8 cellular contexts compared by ENCODE assay signal in the genomic region with DNA sequence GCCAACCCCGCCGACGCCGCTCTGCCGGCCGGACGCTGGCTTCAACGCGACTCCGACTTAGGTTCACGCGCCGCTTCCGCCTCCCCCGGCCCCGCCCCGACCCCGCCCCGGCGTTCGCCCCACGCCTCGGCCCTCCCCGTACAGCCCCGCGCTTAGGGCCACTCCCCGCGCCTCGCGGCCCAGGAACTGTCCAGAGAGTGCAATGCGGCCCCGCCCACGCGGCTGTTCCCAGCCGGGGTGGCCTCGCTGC. TPM values are rescaled to one million over a fixed set of nuclear protein-coding genes. Genes with fewer than 3 reads are reported as not detected.
DNase-seq lines count a peak whose midpoint lies in the region; ATAC-seq and TF ChIP-seq lines count a peak whose summit lies in the region.

A gene with protein sequence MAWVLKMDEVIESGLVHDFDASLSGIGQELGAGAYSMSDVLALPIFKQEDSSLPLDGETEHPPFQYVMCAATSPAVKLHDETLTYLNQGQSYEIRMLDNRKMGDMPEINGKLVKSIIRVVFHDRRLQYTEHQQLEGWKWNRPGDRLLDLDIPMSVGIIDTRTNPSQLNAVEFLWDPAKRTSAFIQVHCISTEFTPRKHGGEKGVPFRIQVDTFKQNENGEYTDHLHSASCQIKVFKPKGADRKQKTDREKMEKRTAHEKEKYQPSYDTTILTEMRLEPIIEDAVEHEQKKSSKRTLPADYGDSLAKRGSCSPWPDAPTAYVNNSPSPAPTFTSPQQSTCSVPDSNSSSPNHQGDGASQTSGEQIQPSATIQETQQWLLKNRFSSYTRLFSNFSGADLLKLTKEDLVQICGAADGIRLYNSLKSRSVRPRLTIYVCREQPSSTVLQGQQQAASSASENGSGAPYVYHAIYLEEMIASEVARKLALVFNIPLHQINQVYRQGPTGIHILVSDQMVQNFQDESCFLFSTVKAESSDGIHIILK (minus strand): TSS at position 78 of the 250 bp plus-strand sequence. CDS start 557 bp downstream, outside the sequence.

- peak; percentile 91 for ATAC-seq in activated naive CD8-positive, alpha-beta T cell treated with anti-CD3 and anti-CD28 coated beads, Interleukin-2, amount 50 U/mL, for 24 hours
- no peak for ATAC-seq in GM18870 (IDR thresholded peaks at IDR 0.05; ENCODE audit: unreplicated experiment)

- no peak for DNase-seq in AG04449 (ENCODE audit: low read depth, low spot score)
- DNase-seq in activated naive CD8-positive, alpha-beta T cell treated with anti-CD3 and anti-CD28 coated beads, Interleukin-2, amount 50 U/mL, for 24 hours: peak; percentile 98
- DNase-seq in hepatocyte (ENCODE audit: low spot score): peak; percentile 100
- no peak for DNase-seq in hippocampal formation (lab: John Stamatoyannopoulos, UW)
- no peak for DNase-seq in NCI-H748 treated with DMSO at 0.1 percent for 48 hours (lab: John Stamatoyannopoulos, UW)

- H3K9me2 ChIP-seq in hepatocyte (replicated peaks; ENCODE audit: insufficient read depth): no peaks in the 10 kb centered on the region

- H3K4me3 ChIP-seq in AG04449 (ENCODE audit: low read depth, low read length) (peak within 1 kb of the TSS; percentile 88), HUES64 (ENCODE audit: low read length) (peak within 1 kb of the TSS; percentile 75), hepatocyte (peak within 1 kb of the TSS; percentile 73), skeletal muscle tissue (ENCODE audit: low read length in 3 of 3) (peak within 1 kb of the TSS; percentile 89 to 98 (median 94))

- peaks cover 45% of the 10 kb centered on the region for H3K79me2 ChIP-seq in hepatocyte

- no peaks in the 10 kb centered on the region for H3K27me3 Mint-ChIP-seq in activated naive CD8-positive, alpha-beta T cell treated with anti-CD3 and anti-CD28 coated beads, Interleukin-2, amount 50 U/mL, for 24 hours

- H3K4me1 Mint-ChIP-seq in activated naive CD8-positive, alpha-beta T cell treated with anti-CD3 and anti-CD28 coated beads, Interleukin-2, amount 50 U/mL, for 24 hours: peaks cover 48% of the 10 kb centered on the region

- H3K36me3 ChIP-seq in HUES64 (ENCODE audit: insufficient read depth, low read length) (no peaks in the 10 kb centered on the region), hepatocyte (replicated peaks; ENCODE audit: insufficient read depth, low read depth) (no peaks in the 10 kb centered on the region), skeletal muscle tissue (ENCODE audit: control insufficient read depth in 3 of 3, insufficient read depth in 3 of 3, low read length in 3 of 3) (no peaks in the 10 kb centered on the region)

- CTCF ChIA-PET in AG04449 (lab: Yijun Ruan, JAX): interaction anchor here (1.0 to 3.9 kb wide), 3 partner anchors 11 to 68 kb away, joined by 4 to 18 read pairs (median 12); no protein-coding TSS in a partner anchor

- H3K27ac Mint-ChIP-seq in activated naive CD8-positive, alpha-beta T cell treated with anti-CD3 and anti-CD28 coated beads, Interleukin-2, amount 50 U/mL, for 24 hours: peak within 1 kb of the TSS; percentile 99

- H4K20me1 ChIP-seq in hepatocyte (ENCODE audit: insufficient read depth, poor library complexity, severe bottlenecking): peaks cover 34% of the 10 kb centered on the region

- peaks cover 6% of the 10 kb centered on the region for H3K36me3 Mint-ChIP-seq in activated naive CD8-positive, alpha-beta T cell treated with anti-CD3 and anti-CD28 coated beads, Interleukin-2, amount 50 U/mL, for 24 hours (ENCODE audit: low read depth)

- H3K9me3 ChIP-seq in HUES64 (ENCODE audit: insufficient read depth, low read depth, low read length) (no peaks in the 10 kb centered on the region), hepatocyte (ENCODE audit: low read depth) (no peaks in the 10 kb centered on the region), skeletal muscle tissue (ENCODE audit: control insufficient read depth in 3 of 3, low read length in 3 of 3) (no peaks in the 10 kb centered on the region)

- H2AFZ ChIP-seq in hepatocyte: peak within 1 kb of the TSS; percentile 62

- peak within 1 kb of the TSS; percentile 89 for H3K27ac ChIP-seq in HUES64 (ENCODE audit: low read depth, low read length)
- peak within 1 kb of the TSS; percentile 99 for H3K27ac ChIP-seq in hepatocyte
- H3K27ac ChIP-seq in skeletal muscle tissue (ENCODE audit: low read depth, low read length): peak within 1 kb of the TSS; percentile 97

- TF ChIP-seq CTCF in AG04449 (IDR thresholded peaks at IDR 0.05; ENCODE audit: insufficient read depth, low read length, missing control alignments) (no peak), hepatocyte (IDR thresholded peaks at IDR 0.05; ENCODE audit: poor library complexity) (no peak)

- H3K27me3 ChIP-seq in HUES64 (ENCODE audit: insufficient read depth, low read length): no peaks in the 10 kb centered on the region
- H3K27me3 ChIP-seq in hepatocyte: no peaks in the 10 kb centered on the region
- H3K27me3 ChIP-seq in skeletal muscle tissue (ENCODE audit: control insufficient read depth in 3 of 3, insufficient read depth in 3 of 3, low read length in 3 of 3): no peaks in the 10 kb centered on the region

- POLR2A ChIA-PET in AG04449 (lab: Yijun Ruan, JAX): interaction anchor here (0.7 to 1.1 kb wide), 3 partner anchors 39 to 358 kb away, joined by 3 read pairs; a partner anchor contains a TSS

- WGBS in HUES64: under 1% methylated on average over 36 of the region's 36 CpGs
- WGBS in hepatocyte (ENCODE audit: low lambda C conversion rate, missing lambda C conversion rate): under 1% methylated on average over 12 of the region's 36 CpGs

- peak within 1 kb of the TSS; percentile 91 for H3K9ac ChIP-seq in HUES64 (ENCODE audit: low read depth, low read length)
- H3K9ac ChIP-seq in skeletal muscle tissue (ENCODE audit: low read depth in 1 of 3, low read length in 3 of 3): peak within 1 kb of the TSS; percentile 95 to 99 (median 97)

- H3K4me1 ChIP-seq in HUES64 (ENCODE audit: insufficient read depth, low read length) (peaks cover 36% of the 10 kb centered on the region), hepatocyte (ENCODE audit: insufficient read depth) (peaks cover 6% of the 10 kb centered on the region), skeletal muscle tissue (ENCODE audit: control insufficient read depth in 3 of 3, insufficient read depth in 3 of 3, low read length in 3 of 3) (peaks cover 21 to 42% (median 34%) of the 10 kb centered on the region in 3 donors)

- peak within 1 kb of the TSS; percentile 87 for H3K4me2 ChIP-seq in hepatocyte

- no peaks in the 10 kb centered on the region for H3K9me3 Mint-ChIP-seq in activated naive CD8-positive, alpha-beta T cell treated with anti-CD3 and anti-CD28 coated beads, Interleukin-2, amount 50 U/mL, for 24 hours

- H3K4me3 Mint-ChIP-seq in activated naive CD8-positive, alpha-beta T cell treated with anti-CD3 and anti-CD28 coated beads, Interleukin-2, amount 50 U/mL, for 24 hours: peak within 1 kb of the TSS; percentile 94

RNA-seq across cellular contexts. Expression of the gene that starts here (rescaled TPM):
- 59.5 TPM for polyA plus RNA-seq in HUES64 (2013, experiment 1 of 2)
- polyA plus RNA-seq in HUES64 (2013, experiment 2 of 2): 57.7 TPM
- total RNA-seq in hepatocyte (47.8 and 50.3 TPM in 2 replicates), skeletal muscle tissue (34.4 TPM)
- 32.7 and 33.5 TPM in 2 replicates for polyA plus RNA-seq in hepatocyte

Comparison
In these comparisons a context has a peak if more than half of its experiments do, and no peak if none do; other contexts are left out.
1. DNase-seq: peak in activated naive CD8-positive, alpha-beta T cell treated with anti-CD3 and anti-CD28 coated beads, Interleukin-2, amount 50 U/mL, for 24 hours (single experiment) and hepatocyte (single experiment); none in AG04449 (single experiment), hippocampal formation (0 of 2) and NCI-H748 treated with DMSO at 0.1 percent for 48 hours (single experiment).
2. Peak in every context shown above with its lines, with median percentiles within 50 percentile points of each other: H3K4me3 ChIP-seq and H3K27ac ChIP-seq.